ENCODE assay signal across 16 cellular contexts in the genomic region with DNA sequence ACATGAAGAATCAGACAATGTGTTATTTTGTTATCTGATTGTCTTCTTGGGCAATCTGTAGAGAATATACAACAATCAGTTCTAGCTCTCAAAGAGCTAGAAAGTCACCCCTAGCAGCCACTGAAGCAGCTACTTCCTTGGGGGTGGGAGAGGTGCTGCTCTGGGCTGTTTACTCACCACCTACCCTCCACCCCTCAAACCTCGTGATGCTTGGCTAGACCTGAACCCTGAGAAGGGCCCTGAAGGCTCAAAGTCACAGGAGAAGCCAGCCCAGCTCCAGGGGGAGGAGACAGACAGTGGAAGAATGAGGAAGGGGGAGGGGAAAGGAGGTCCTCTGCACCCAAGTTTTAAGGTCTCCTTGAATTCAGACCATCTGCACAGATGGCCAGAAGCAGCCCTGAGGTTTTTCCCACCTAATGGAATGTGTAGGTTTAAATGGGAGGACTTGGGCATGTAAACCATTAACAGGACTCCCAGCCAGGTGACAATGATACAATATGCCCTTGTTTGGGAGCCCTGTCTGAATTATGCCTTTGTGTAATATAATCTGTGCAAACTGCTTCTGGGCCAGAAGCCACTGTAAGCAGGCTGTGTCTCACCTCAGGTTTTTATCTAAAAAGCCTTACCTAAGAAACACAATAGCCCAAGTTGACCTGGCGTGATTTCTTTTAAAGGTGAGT.
DNase-seq lines count a peak whose midpoint lies in the region; ATAC-seq and TF ChIP-seq lines count a peak whose summit lies in the region.
"Had no signal": no experiment of that assay in that cellular context is flagged by ENCODE, and none has a peak within 500 bp of the region (broad histone marks: within the 10 kb centered on the region; RNA-seq: fewer than 3 reads in every experiment).

No MANE protein-coding gene starts in this region.

- DNase-seq in body of pancreas (peak; percentile 25 to 75 (median 48)), mucosa of gallbladder (ENCODE audit: low spot score) (peak; percentile 72), NCI-H1092 treated with DMSO at 0.1 percent for 48 hours (lab: John Stamatoyannopoulos, UW) (no peak), NCI-H1436 (lab: John Stamatoyannopoulos, UW) (no peak), LoVo (ENCODE audit: low spot score) (no peak), GM23248 (no peak)
- DNase-seq: activated CD4-positive, alpha-beta T cell treated with anti-CD3 and anti-CD28 coated beads for 4 hours; activated naive CD4-positive, alpha-beta T cell treated with anti-CD3 and anti-CD28 coated beads, Interleukin-2, amount 10 ng/mL, durations not matched to agents 7 days and 5 days; dermis blood vessel endothelial cell; esophagus squamous epithelium; head of caudate nucleus; Kasumi-1; NCI-H1694; SIG-M5 had no signal

- no peaks in the 10 kb centered on the region for H3K4me1 ChIP-seq in HUES48 (ENCODE audit: control insufficient read depth, insufficient read depth, low read length)
- H3K4me1 ChIP-seq in body of pancreas: peaks cover 19% of the 10 kb centered on the region
- H3K4me1 ChIP-seq in GM23248 (ENCODE audit: insufficient read depth): no peaks in the 10 kb centered on the region

- in situ Hi-C loops in GM23248 (cut with MboI): no loop called here

- no peak for TF ChIP-seq POLR2A in body of pancreas (IDR thresholded peaks at IDR 0.05)

- H3K4me2 ChIP-seq in GM23248 (ENCODE audit: unreplicated experiment): no peak overlapping the region

- H3K36me3 ChIP-seq in HUES48 (ENCODE audit: control insufficient read depth, insufficient read depth, low read length) (no peaks in the 10 kb centered on the region), body of pancreas (replicated peaks in 1 of 2; ENCODE audit: insufficient read depth in 1 of 2, low read depth in 2 of 2) (no peaks in the 10 kb centered on the region), GM23248 (ENCODE audit: low read depth) (no peaks in the 10 kb centered on the region)
- H3K36me3 ChIP-seq: esophagus squamous epithelium had no signal

- ATAC-seq in body of pancreas: peak; percentile 85

- H3K9me3 ChIP-seq in HUES48 (ENCODE audit: control insufficient read depth, insufficient read depth, low read length) (no peaks in the 10 kb centered on the region), body of pancreas (no peaks in the 10 kb centered on the region), GM23248 (ENCODE audit: low read depth) (no peaks in the 10 kb centered on the region)
- H3K9me3 ChIP-seq: esophagus squamous epithelium had no signal

- H3K79me2 ChIP-seq in GM23248 (ENCODE audit: insufficient read depth): no peaks in the 10 kb centered on the region

- no peaks in the 10 kb centered on the region for H3F3A ChIP-seq in GM23248 (ENCODE audit: insufficient read depth)

- intact Hi-C loops in body of pancreas (cut with DNase I): no loop called here

- H3K4me3 ChIP-seq in HUES48 (ENCODE audit: low read depth, low read length): no peak overlapping the region
- H3K4me3 ChIP-seq in body of pancreas: no peak overlapping the region
- H3K4me3 ChIP-seq in GM23248: no peak overlapping the region
- H3K4me3 ChIP-seq: esophagus squamous epithelium had no signal

- WGBS in body of pancreas, 2 donors: 24 to 36% methylated on average over 2 of the region's 2 CpGs
- 51 to 58% methylated on average over 2 of the region's 2 CpGs for WGBS in GM23248 (ENCODE audit: low coverage in 1 of 2, low lambda C conversion rate in 2 of 2, missing lambda C conversion rate in 2 of 2), 2 experiments

- H2AFZ ChIP-seq in GM23248: no peak overlapping the region

- H3K27ac ChIP-seq in C4-2B: peak overlapping the region; percentile 72
- H3K27ac ChIP-seq in HUES48 (ENCODE audit: low read depth, low read length): peak overlapping the region; percentile 18
- peak overlapping the region; percentile 34 to 78 (median 71) for H3K27ac ChIP-seq in body of pancreas
- no peak overlapping the region for H3K27ac ChIP-seq in GM23248
- H3K27ac ChIP-seq: esophagus squamous epithelium had no signal

- no peak for TF ChIP-seq CTCF in C4-2B (conservative IDR thresholded peaks at IDR 0.05)
- TF ChIP-seq CTCF in body of pancreas (IDR thresholded peaks at IDR 0.05): no peak

- no peaks in the 10 kb centered on the region for H3K27me3 ChIP-seq in HUES48 (ENCODE audit: control insufficient read depth, insufficient read depth, low read length)
- H3K27me3 ChIP-seq in body of pancreas: no peaks in the 10 kb centered on the region
- H3K27me3 ChIP-seq in GM23248 (replicated peaks; ENCODE audit: insufficient read depth): no peaks in the 10 kb centered on the region
- H3K27me3 ChIP-seq: esophagus squamous epithelium had no signal

- H4K20me1 ChIP-seq in GM23248 (ENCODE audit: insufficient read depth): no peaks in the 10 kb centered on the region

- no peak overlapping the region for H3K9ac ChIP-seq in HUES48 (ENCODE audit: low read depth, low read length)
- H3K9ac ChIP-seq in GM23248: no peak overlapping the region

- H3K9me2 ChIP-seq in GM23248 (ENCODE audit: insufficient read depth): 0 out of 2 replicates have a peak, but pooled peaks cover 4% of the 10 kb centered on the region

Comparison
In these comparisons a context has a peak if more than half of its experiments do, and no peak if none do; other contexts are left out.
1. DNase-seq: peak in body of pancreas (4 of 4) and mucosa of gallbladder (single experiment); none in NCI-H1092 treated with DMSO at 0.1 percent for 48 hours (single experiment), NCI-H1436 (single experiment), LoVo (single experiment) and GM23248 (single experiment).